Comparison of ENCODE assay signal across 21 cellular contexts in the genomic region with DNA sequence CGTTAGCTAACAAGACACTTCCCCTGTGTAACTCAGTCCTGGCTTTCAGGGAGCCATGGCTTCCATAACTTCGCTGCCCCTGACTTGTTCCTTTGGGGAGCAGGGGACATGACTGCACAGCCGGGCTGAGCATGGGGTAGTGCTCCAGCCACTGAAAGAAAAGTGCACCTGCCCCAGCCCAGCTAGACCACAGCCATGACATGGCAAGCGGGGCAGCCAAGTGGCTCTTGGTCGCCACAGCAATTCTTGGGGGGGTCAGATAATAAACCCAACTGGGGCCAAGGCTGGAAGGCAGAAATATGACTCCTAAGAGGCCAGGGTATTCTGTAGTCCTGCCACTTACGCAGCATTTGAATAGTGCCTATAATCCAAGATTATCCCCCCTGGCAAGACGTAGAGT.
"Had no signal": no experiment of that assay in that cellular context is flagged by ENCODE, and none has a peak within 500 bp of the region (broad histone marks: within the 10 kb centered on the region; RNA-seq: fewer than 3 reads in every experiment).

No MANE protein-coding gene starts in this region.

- H3K9me3 Mint-ChIP-seq: effector memory CD8-positive, alpha-beta T cell; endodermal cell had no signal

- H3K4me3 Mint-ChIP-seq: effector memory CD8-positive, alpha-beta T cell; endodermal cell had no signal

- H3K27me3 ChIP-seq: esophagus squamous epithelium, gastrocnemius medialis, heart right ventricle, left lung had no signal

- H3K4me3 ChIP-seq: coronary artery, esophagus squamous epithelium, gastrocnemius medialis, heart right ventricle, left lung, lower lobe of right lung had no signal

- H3K4me1 ChIP-seq: esophagus squamous epithelium, gastrocnemius medialis, heart right ventricle, left lung, lower lobe of right lung had no signal

- DNase-seq: dermis blood vessel endothelial cell; effector CD8-positive, alpha-beta T cell; effector memory CD8-positive, alpha-beta T cell; endodermal cell; erythroblast; esophagus squamous epithelium; foreskin fibroblast; foreskin melanocyte; gastrocnemius medialis; glutamatergic neuron; head of caudate nucleus; heart right ventricle; hippocampal formation; left cardiac atrium; left lung; left ventricle myocardium superior; lower lobe of right lung; mesenchymal stem cell; midbrain had no signal

- H3K9me3 ChIP-seq: esophagus squamous epithelium, gastrocnemius medialis, heart right ventricle, left lung, lower lobe of right lung had no signal

- H3K27me3 Mint-ChIP-seq: effector memory CD8-positive, alpha-beta T cell had no signal

- H3K27ac Mint-ChIP-seq: effector memory CD8-positive, alpha-beta T cell; endodermal cell had no signal

- H3K27ac ChIP-seq: coronary artery, epithelial cell of prostate, esophagus squamous epithelium, gastrocnemius medialis, heart right ventricle, left lung, lower lobe of right lung had no signal

- H3K36me3 ChIP-seq: esophagus squamous epithelium, gastrocnemius medialis, left lung had no signal
